1 cellular context compared by ENCODE assay signal in genomic region chr12:9364224-9365176, GRCh38.
TF ChIP-seq lines count a peak whose summit lies in the region.

No MANE protein-coding gene starts in this region.

TF ChIP-seq in GM12878, 131 proteins besides CTCF, POLR2A, EP300 and RAD21 (continued from another document):
- peak; percentile 67 for TF ChIP-seq CUX1 (IDR thresholded peaks at IDR 0.05; ENCODE audit: insufficient replicate concordance, low read depth, low read length)
- peak; percentile 89 for TF ChIP-seq CREM (IDR thresholded peaks at IDR 0.05; ENCODE audit: low read depth)
- no peak for TF ChIP-seq PRDM15 (CRISPR knock-in tag; IDR thresholded peaks at IDR 0.05)
- TF ChIP-seq SKIL (IDR thresholded peaks at IDR 0.05; ENCODE audit: low read depth, poor library complexity, severe bottlenecking) = peak; percentile 97
- TF ChIP-seq BHLHE40 (IDR thresholded peaks at IDR 0.05; ENCODE audit: borderline replicate concordance in 1 of 2, low read depth in 2 of 2, low read length in 1 of 2) = peak; percentile 66 to 77; a peak in 3 of 4 replicates
- TF ChIP-seq ETV6 (conservative IDR thresholded peaks at IDR 0.05 in 1 of 2, IDR thresholded peaks at IDR 0.05 in 1 of 2; ENCODE audit: borderline replicate concordance in 1 of 2, low read depth in 1 of 2) = peak in 1 of 2 experiments; percentile 71; a peak in 1 of 4 replicates
- TF ChIP-seq BACH1 (IDR thresholded peaks at IDR 0.05; ENCODE audit: borderline replicate concordance) = peak; percentile 92; the same call in 1 of the 2 replicates
- peak; percentile 94 for TF ChIP-seq BCL3 (IDR thresholded peaks at IDR 0.05; ENCODE audit: borderline replicate concordance, insufficient read depth, low read depth, low read length, poor library complexity, severe bottlenecking)
- TF ChIP-seq HDAC6 (IDR thresholded peaks at IDR 0.05; ENCODE audit: unreplicated experiment) = no peak
- no peak for TF ChIP-seq RFX5 (IDR thresholded peaks at IDR 0.05; ENCODE audit: low read depth, low read length)
- TF ChIP-seq MEF2A (IDR thresholded peaks at IDR 0.05; ENCODE audit: insufficient read depth, low read depth, low read length) = peak; percentile 81; the same call in 1 of the 2 replicates
- peak; percentile 87 to 94 for TF ChIP-seq IKZF2 (IDR thresholded peaks at IDR 0.05)
- peak; percentile 81; the same call in 1 of the 2 replicates for TF ChIP-seq TCF3 (IDR thresholded peaks at IDR 0.05; ENCODE audit: borderline replicate concordance, insufficient read depth, low read depth, low read length)
- peak; percentile 97 for TF ChIP-seq ZNF217 (IDR thresholded peaks at IDR 0.05)
- TF ChIP-seq ZBTB4 (CRISPR knock-in tag; IDR thresholded peaks at IDR 0.05) = no peak
- TF ChIP-seq RCOR1 (conservative IDR thresholded peaks at IDR 0.05; ENCODE audit: low read depth, low read length) = peak; percentile 76; the same call in 1 of the 2 replicates
- peak; percentile 96 for TF ChIP-seq ATF2 (IDR thresholded peaks at IDR 0.05; ENCODE audit: low read length)
- no peak for TF ChIP-seq KDM1A (IDR thresholded peaks at IDR 0.05; ENCODE audit: borderline replicate concordance)
- peak; percentile 98 for TF ChIP-seq POLR2AphosphoS5 (IDR thresholded peaks at IDR 0.05; ENCODE audit: low read length)
- 0 out of 2 replicates have a peak, but pooled peaks have one; percentile 66 for TF ChIP-seq TARDBP (IDR thresholded peaks at IDR 0.05; ENCODE audit: borderline replicate concordance)
- peak; percentile 75 for TF ChIP-seq SMAD1 (IDR thresholded peaks at IDR 0.05; ENCODE audit: low read depth, partially characterized antibody)
- TF ChIP-seq POLR2AphosphoS2 (IDR thresholded peaks at IDR 0.05; ENCODE audit: low read depth, low read length) = peak; percentile 77; the same call in 1 of the 2 replicates
- TF ChIP-seq NBN (IDR thresholded peaks at IDR 0.05) = peak; percentile 76; the same call in 1 of the 2 replicates
- TF ChIP-seq HSF1 (IDR thresholded peaks at IDR 0.05; ENCODE audit: low read depth, low read length) = no peak
- no peak for TF ChIP-seq LARP7 (IDR thresholded peaks at IDR 0.05)
- TF ChIP-seq MAX (IDR thresholded peaks at IDR 0.05; ENCODE audit: low read depth, low read length) = no peak
- peak; percentile 94 for TF ChIP-seq JUND (IDR thresholded peaks at IDR 0.05; ENCODE audit: low read depth, low read length)
- peak; percentile 94 for TF ChIP-seq GATAD2B (conservative IDR thresholded peaks at IDR 0.05; ENCODE audit: low read depth)
- TF ChIP-seq ESRRA (IDR thresholded peaks at IDR 0.05; ENCODE audit: low read length) = no peak
